In genomic region chr2:202871161-202872141, GRCh38 we compare ENCODE assay signal across 8 cellular contexts. TPM values are rescaled to one million over a fixed set of nuclear protein-coding genes. Genes with fewer than 3 reads are reported as not detected.
DNase-seq lines count a peak whose midpoint lies in the region; ATAC-seq and TF ChIP-seq lines count a peak whose summit lies in the region.

TSS of gene ICA1L (minus strand) at chr2:202871766. CDS start at chr2:202829009, 42,757 bp downstream.

- peak; percentile 17 for TF ChIP-seq CTCF in fibroblast of the aortic adventitia (IDR thresholded peaks at IDR 0.05; ENCODE audit: insufficient read depth, low read length)
- peak; percentile 22 for TF ChIP-seq CTCF in neural cell (IDR thresholded peaks at IDR 0.05; ENCODE audit: poor library complexity, severe bottlenecking)
- no peak for TF ChIP-seq CTCF in subcutaneous adipose tissue (IDR thresholded peaks at IDR 0.05; ENCODE audit: low read depth)

- TF ChIP-seq RAD21 in neural cell (conservative IDR thresholded peaks at IDR 0.05) = peak; percentile 22

- H2AFZ ChIP-seq in neural cell (ENCODE audit: low read depth, low read length) = peak within 1 kb of the TSS; percentile 53

- peak within 1 kb of the TSS; percentile 86 for H3K27ac ChIP-seq in neural cell (ENCODE audit: low read length)

- peak; percentile 77 for ATAC-seq in GM21526 (IDR thresholded peaks at IDR 0.05; ENCODE audit: low FRiP score, unreplicated experiment)

- no peaks in the 10 kb centered on the region for H3K27me3 ChIP-seq in neural cell (ENCODE audit: insufficient read depth, low read depth, low read length)

- H3K9me3 ChIP-seq in neural cell (ENCODE audit: low read length) = no peaks in the 10 kb centered on the region

- peak; percentile 45 for TF ChIP-seq EP300 in neural cell (conservative IDR thresholded peaks at IDR 0.05; ENCODE audit: poor library complexity, severe bottlenecking)

- H3K9ac ChIP-seq in neural cell (ENCODE audit: low read length) = peak within 1 kb of the TSS; percentile 86

- H4K20me1 ChIP-seq in neural cell (ENCODE audit: insufficient read depth) = no peaks in the 10 kb centered on the region

- no peaks in the 10 kb centered on the region for H3K9me2 ChIP-seq in neural cell (ENCODE audit: insufficient read depth, low read length)

- H3K4me2 ChIP-seq in neural cell (ENCODE audit: low read length) = peak within 1 kb of the TSS; percentile 90

- DNase-seq in DMS79 (lab: John Stamatoyannopoulos, UW) (peak; percentile 58), HuH-7.5 (ENCODE audit: low spot score) (peak; percentile 43), RPMI8226 (peak; percentile 70), fibroblast of the aortic adventitia (ENCODE audit: low read depth) (peak; percentile 45)
- DNase-seq in activated effector memory CD4-positive, alpha-beta T cell treated with Interleukin-2 at 50 U/mL for 16 hours = peak; percentile 43

- H3K79me2 ChIP-seq in neural cell (replicated peaks; ENCODE audit: insufficient read depth, low read length) = peaks cover 8% of the 10 kb centered on the region

- no peaks in the 10 kb centered on the region for H3K36me3 ChIP-seq in neural cell (ENCODE audit: insufficient read depth, low read length)

- H3K4me3 ChIP-seq in fibroblast of the aortic adventitia (ENCODE audit: low read depth, low read length) (peak within 1 kb of the TSS; percentile 86), neural cell (ENCODE audit: low read length) (peak within 1 kb of the TSS; percentile 92)

- H3F3A ChIP-seq in neural cell (ENCODE audit: insufficient read depth, low read length, poor library complexity, severe bottlenecking) = no peaks in the 10 kb centered on the region

TF ChIP-seq in neural cell, 6 proteins besides CTCF, POLR2A, EP300 and RAD21:
- TF ChIP-seq SMC3 (conservative IDR thresholded peaks at IDR 0.05; ENCODE audit: poor library complexity) (no peak), MXI1 (conservative IDR thresholded peaks at IDR 0.05; ENCODE audit: poor library complexity, severe bottlenecking) (peak; percentile 92), EZH2 (IDR thresholded peaks at IDR 0.05; ENCODE audit: borderline replicate concordance, insufficient read depth, low read length, poor library complexity, severe bottlenecking) (no peak), REST (IDR thresholded peaks at IDR 0.05; ENCODE audit: borderline replicate concordance) (peak; percentile 45), POLR2AphosphoS5 (IDR thresholded peaks at IDR 0.05) (no peak), TAF1 (IDR thresholded peaks at IDR 0.05; ENCODE audit: low read depth) (no peak)
TF ChIP-seq in neural cell: peak in this region for 2.

RNA-seq across cellular contexts. Expression of gene ICA1L, which starts in this region (rescaled TPM):
- total RNA-seq in fibroblast of the aortic adventitia (ENCODE audit: low replicate concordance) = 8.9 TPM in 2 replicates
- polyA plus RNA-seq in neural cell = 61.2 and 61.4 TPM in 2 replicates
- 73.0 and 81.3 TPM in 2 replicates for polyA minus RNA-seq in neural cell
- total RNA-seq in subcutaneous adipose tissue = 10 to 100 TPM in 3 of 4 donors, 1 to 10 TPM in 1; 8.0 to 16.7 (median 11.6) TPM

Comparison
In these comparisons a context has a peak if more than half of its experiments do, and no peak if none do; other contexts are left out.
1. Peak in every context shown above with its lines: DNase-seq, ATAC-seq, H3K4me3 ChIP-seq and H3K27ac ChIP-seq.